8 cellular contexts compared by ENCODE assay signal in genomic region chr7:155598810-155599210, GRCh38. TPM values are rescaled to one million over a fixed set of nuclear protein-coding genes. Genes with fewer than 3 reads are reported as not detected.
DNase-seq lines count a peak whose midpoint lies in the region; ATAC-seq, FAIRE-seq and TF ChIP-seq lines count a peak whose summit lies in the region.

No MANE protein-coding gene starts in this region.

- no peaks in the 10 kb centered on the region for H3K9me3 ChIP-seq in breast epithelium

- H3K27ac Mint-ChIP-seq in WTC11, result no peak overlapping the region

- intact Hi-C loops in breast epithelium (cut with DNase I; ENCODE audit: low total_unique reads), result no loop called here

- H3K4me1 ChIP-seq in breast epithelium, result no peaks in the 10 kb centered on the region

- no peaks in the 10 kb centered on the region for H3K9me3 Mint-ChIP-seq in WTC11

- no peak overlapping the region for H3K4me3 ChIP-seq in breast epithelium

- no peaks in the 10 kb centered on the region for H3K36me3 Mint-ChIP-seq in WTC11

- TF ChIP-seq CTCF in WTC11 (IDR thresholded peaks at IDR 0.05) (peak; percentile 94), breast epithelium (IDR thresholded peaks at IDR 0.05) (peak; percentile 82 to 86 (median 84))

- H3K36me3 ChIP-seq in breast epithelium, result no peaks in the 10 kb centered on the region

- POLR2A ChIA-PET in WTC11 (lab: Charles Lee), result no interaction called here

- no peak overlapping the region for H3K4me3 Mint-ChIP-seq in WTC11

- peaks cover 0 to 4% of the 10 kb centered on the region in 2 donors for H3K27me3 ChIP-seq in breast epithelium

- ATAC-seq in HG02678 (IDR thresholded peaks at IDR 0.05; ENCODE audit: unreplicated experiment), result peak; percentile 72
- peak; percentile 24; the same call in 1 of the 2 replicates for ATAC-seq in WTC11
- no peak for ATAC-seq in HG03460 (IDR thresholded peaks at IDR 0.05; ENCODE audit: unreplicated experiment)

- peaks cover 39% of the 10 kb centered on the region for H3K4me1 Mint-ChIP-seq in WTC11

- H3K27ac ChIP-seq in breast epithelium, result no peak overlapping the region

- peak; percentile 73 for FAIRE-seq in G401.6 (lab: Jason Lieb, UNC)

- peak; percentile 56 for DNase-seq in NCI-H2107 (lab: John Stamatoyannopoulos, UW)
- DNase-seq in WTC11 (ENCODE audit: low spot score), result peak; percentile 89
- DNase-seq in breast epithelium (ENCODE audit: low spot score in 2 of 2), result peak; percentile 52 to 74
- DNase-seq in inferior parietal cortex (ENCODE audit: extremely low spot score), result peak; percentile 94
- DNase-seq in stimulated activated CD4-positive, alpha-beta T cell treated with anti-CD3 and anti-CD28 coated beads, Interleukin-15, amount 100 ng/mL, for 24 hours, result peak; percentile 87

- no peak for TF ChIP-seq POLR2A in breast epithelium (IDR thresholded peaks at IDR 0.05)

- no peaks in the 10 kb centered on the region; the same call in 1 of the 2 replicates for H3K27me3 Mint-ChIP-seq in WTC11 (ENCODE audit: low read depth)

- CTCF ChIA-PET in WTC11 (lab: Charles Lee), result interaction anchor here (0.5 to 2.1 kb wide), 95 partner anchors 9 to 1123 kb away, joined by 3 to 26 read pairs (median 5); partner anchors contain the start of genes CNPY1, INSIG1 and RBM33

TF ChIP-seq in WTC11, 78 proteins besides CTCF, POLR2A, EP300 and RAD21:
- TF ChIP-seq SP1 (CRISPR knock-in tag; conservative IDR thresholded peaks at IDR 0.05), result no peak
- TF ChIP-seq NR1H2 (CRISPR knock-in tag; IDR thresholded peaks at IDR 0.05), result no peak
- TF ChIP-seq GTF2I (CRISPR knock-in tag; conservative IDR thresholded peaks at IDR 0.05), result no peak
- TF ChIP-seq E2F1 (CRISPR knock-in tag; IDR thresholded peaks at IDR 0.05), result no peak
- TF ChIP-seq JUN (CRISPR knock-in tag; IDR thresholded peaks at IDR 0.05), result no peak
- TF ChIP-seq PRDM15 (CRISPR knock-in tag; IDR thresholded peaks at IDR 0.05), result no peak
- no peak for TF ChIP-seq ATF3 (CRISPR knock-in tag; conservative IDR thresholded peaks at IDR 0.05)
- TF ChIP-seq ZSCAN18 (CRISPR knock-in tag; IDR thresholded peaks at IDR 0.05), result no peak
- TF ChIP-seq RORB (CRISPR knock-in tag; IDR thresholded peaks at IDR 0.05), result no peak
- no peak for TF ChIP-seq NR3C1 (CRISPR knock-in tag; conservative IDR thresholded peaks at IDR 0.05; ENCODE audit: low read depth)
- TF ChIP-seq AFF4 (CRISPR knock-in tag; IDR thresholded peaks at IDR 0.05; ENCODE audit: borderline replicate concordance), result no peak
- TF ChIP-seq ZNF232 (CRISPR knock-in tag; IDR thresholded peaks at IDR 0.05), result no peak

RNA-seq across cellular contexts. Expression of gene RBM33, which starts 45.7 kb away (rescaled TPM):
- 77.1 to 81.8 TPM (median 77.9 TPM) in 3 replicates for total RNA-seq in WTC11 (2021)
- 10 to 100 TPM; 34.9 to 58.8 (median 46.5) TPM for total RNA-seq in breast epithelium

RNA-seq across cellular contexts. Expression of gene CNPY1, which starts 52.5 kb away (rescaled TPM):
- total RNA-seq in WTC11 (2021), result 0.09 TPM in 2 of 3 replicates, not detected in the other
- under 1 TPM in 1 of 3 donors, not detected in 2; 0.29 TPM for total RNA-seq in breast epithelium
